1 cellular context compared by ENCODE assay signal in the genomic region with DNA sequence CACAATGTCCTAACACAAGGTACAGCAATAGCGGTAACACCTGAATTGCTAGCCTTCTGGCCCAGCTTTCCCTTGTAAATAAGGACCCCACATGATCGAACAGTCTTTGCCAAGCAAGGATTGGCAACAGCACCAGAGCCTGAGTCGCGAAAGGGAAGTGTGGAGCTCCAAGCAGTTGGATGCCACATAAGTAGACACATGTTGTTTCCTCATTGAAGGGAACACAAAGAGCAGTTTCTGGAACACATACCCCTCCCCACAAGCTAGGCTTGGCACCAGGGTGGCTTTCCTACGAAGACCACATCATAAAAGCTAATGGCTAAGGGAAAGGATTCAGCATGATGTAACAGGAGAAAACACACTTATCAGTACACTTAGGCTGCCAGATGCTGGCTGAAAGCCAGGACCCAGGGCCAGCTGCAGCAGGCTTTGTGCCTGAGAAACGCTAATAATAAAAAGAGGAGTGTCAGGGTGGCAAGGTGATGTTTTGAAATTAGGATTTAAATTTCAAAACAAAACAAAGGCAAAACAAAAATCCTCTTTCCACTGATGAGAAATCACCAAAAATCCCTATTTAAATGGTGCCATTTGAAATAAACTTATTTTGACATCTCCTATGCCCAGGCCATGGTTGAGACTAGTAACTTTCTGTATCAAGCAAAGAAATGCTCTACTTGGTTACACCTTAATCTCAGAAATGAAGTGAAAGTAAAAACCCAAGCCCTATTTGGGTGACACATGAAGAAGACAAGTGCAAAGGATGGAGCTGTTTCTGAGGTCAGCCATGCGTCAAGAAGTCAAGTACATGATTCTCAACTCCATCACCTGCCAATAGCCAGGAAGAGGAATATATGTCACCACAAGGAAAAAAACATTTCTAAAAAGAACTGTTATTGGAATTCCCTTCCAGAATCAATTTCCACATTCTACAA.
A peak's percentile ranks its signal among the peaks of the same experiment; 100 is the strongest.
TF ChIP-seq lines count a peak whose summit lies in the region.

No MANE protein-coding gene starts in this region.

TF ChIP-seq in K562, 482 proteins besides CTCF, POLR2A, EP300 and RAD21 (continues in another document):
- TF ChIP-seq TEAD1 (CRISPR knock-in tag; IDR thresholded peaks at IDR 0.05) (peak in 1 of 2 experiments; percentile 93; a peak in 3 of 4 replicates), ZNF57 (CRISPR knock-in tag; IDR thresholded peaks at IDR 0.05) (no peak), XRCC3 (IDR thresholded peaks at IDR 0.05) (no peak), PCBP1 (IDR thresholded peaks at IDR 0.05; ENCODE audit: low read depth, low read length, poor library complexity, severe bottlenecking) (no peak), PHB2 (IDR thresholded peaks at IDR 0.05; ENCODE audit: low read depth) (no peak), ZNF444 (CRISPR knock-in tag; IDR thresholded peaks at IDR 0.05) (no peak), ZNF780A (CRISPR knock-in tag; IDR thresholded peaks at IDR 0.05) (no peak), STAT5A (IDR thresholded peaks at IDR 0.05; ENCODE audit: borderline replicate concordance, low read length) (peak; percentile 76), NCOR1 (IDR thresholded peaks at IDR 0.05) (peak; percentile 82), EP400 (IDR thresholded peaks at IDR 0.05) (peak; percentile 85), SOX6 (IDR thresholded peaks at IDR 0.05) (peak; percentile 89), LARP7 (IDR thresholded peaks at IDR 0.05) (no peak), MYBL2 (IDR thresholded peaks at IDR 0.05; ENCODE audit: low read depth) (no peak), MYBL2 (CRISPR knock-in tag; IDR thresholded peaks at IDR 0.05; ENCODE audit: borderline replicate concordance) (no peak), ZNF121 (CRISPR knock-in tag; conservative IDR thresholded peaks at IDR 0.05) (no peak), ZNF224 (CRISPR knock-in tag; IDR thresholded peaks at IDR 0.05) (no peak), FOS (IDR thresholded peaks at IDR 0.05; ENCODE audit: extremely low read depth, insufficient read length) (no peak), EHMT2 (IDR thresholded peaks at IDR 0.05) (no peak), ARID2 (IDR thresholded peaks at IDR 0.05) (no peak), POLR3A (IDR thresholded peaks at IDR 0.05; ENCODE audit: borderline replicate concordance, extremely low read depth, insufficient read depth, insufficient read length) (no peak), POLR2AphosphoS5 (IDR thresholded peaks at IDR 0.05; ENCODE audit: control insufficient read depth, insufficient read depth, low read depth, low read length) (peak; percentile 91), ZNF311 (CRISPR knock-in tag; IDR thresholded peaks at IDR 0.05) (peak; percentile 77; the same call in 1 of the 2 replicates), HNRNPLL (IDR thresholded peaks at IDR 0.05; ENCODE audit: low read depth, low read length, poor library complexity, severe bottlenecking) (no peak), ZNF830 (CRISPR knock-in tag; IDR thresholded peaks at IDR 0.05) (no peak), HNRNPUL1 (IDR thresholded peaks at IDR 0.05; ENCODE audit: low read length) (no peak), RBM34 (IDR thresholded peaks at IDR 0.05; ENCODE audit: borderline replicate concordance, insufficient read depth, low read length) (no peak), MCM2 (IDR thresholded peaks at IDR 0.05; ENCODE audit: low read depth) (no peak), ZNF766 (CRISPR knock-in tag; conservative IDR thresholded peaks at IDR 0.05) (peak; percentile 97), KAT8 (IDR thresholded peaks at IDR 0.05; ENCODE audit: low read depth) (no peak), MCM3 (IDR thresholded peaks at IDR 0.05) (no peak)
- TF ChIP-seq, protein P1, sequence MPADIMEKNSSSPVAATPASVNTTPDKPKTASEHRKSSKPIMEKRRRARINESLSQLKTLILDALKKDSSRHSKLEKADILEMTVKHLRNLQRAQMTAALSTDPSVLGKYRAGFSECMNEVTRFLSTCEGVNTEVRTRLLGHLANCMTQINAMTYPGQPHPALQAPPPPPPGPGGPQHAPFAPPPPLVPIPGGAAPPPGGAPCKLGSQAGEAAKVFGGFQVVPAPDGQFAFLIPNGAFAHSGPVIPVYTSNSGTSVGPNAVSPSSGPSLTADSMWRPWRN (IDR thresholded peaks at IDR 0.05; ENCODE audit: low read depth) = peak; percentile 77
- TF ChIP-seq, protein P2, sequence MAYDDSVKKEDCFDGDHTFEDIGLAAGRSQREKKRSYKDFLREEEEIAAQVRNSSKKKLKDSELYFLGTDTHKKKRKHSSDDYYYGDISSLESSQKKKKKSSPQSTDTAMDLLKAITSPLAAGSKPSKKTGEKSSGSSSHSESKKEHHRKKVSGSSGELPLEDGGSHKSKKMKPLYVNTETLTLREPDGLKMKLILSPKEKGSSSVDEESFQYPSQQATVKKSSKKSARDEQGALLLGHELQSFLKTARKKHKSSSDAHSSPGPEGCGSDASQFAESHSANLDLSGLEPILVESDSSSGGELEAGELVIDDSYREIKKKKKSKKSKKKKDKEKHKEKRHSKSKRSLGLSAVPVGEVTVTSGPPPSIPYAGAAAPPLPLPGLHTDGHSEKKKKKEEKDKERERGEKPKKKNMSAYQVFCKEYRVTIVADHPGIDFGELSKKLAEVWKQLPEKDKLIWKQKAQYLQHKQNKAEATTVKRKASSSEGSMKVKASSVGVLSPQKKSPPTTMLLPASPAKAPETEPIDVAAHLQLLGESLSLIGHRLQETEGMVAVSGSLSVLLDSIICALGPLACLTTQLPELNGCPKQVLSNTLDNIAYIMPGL (CRISPR knock-in tag; IDR thresholded peaks at IDR 0.05) = no peak
- TF ChIP-seq, protein P3, sequence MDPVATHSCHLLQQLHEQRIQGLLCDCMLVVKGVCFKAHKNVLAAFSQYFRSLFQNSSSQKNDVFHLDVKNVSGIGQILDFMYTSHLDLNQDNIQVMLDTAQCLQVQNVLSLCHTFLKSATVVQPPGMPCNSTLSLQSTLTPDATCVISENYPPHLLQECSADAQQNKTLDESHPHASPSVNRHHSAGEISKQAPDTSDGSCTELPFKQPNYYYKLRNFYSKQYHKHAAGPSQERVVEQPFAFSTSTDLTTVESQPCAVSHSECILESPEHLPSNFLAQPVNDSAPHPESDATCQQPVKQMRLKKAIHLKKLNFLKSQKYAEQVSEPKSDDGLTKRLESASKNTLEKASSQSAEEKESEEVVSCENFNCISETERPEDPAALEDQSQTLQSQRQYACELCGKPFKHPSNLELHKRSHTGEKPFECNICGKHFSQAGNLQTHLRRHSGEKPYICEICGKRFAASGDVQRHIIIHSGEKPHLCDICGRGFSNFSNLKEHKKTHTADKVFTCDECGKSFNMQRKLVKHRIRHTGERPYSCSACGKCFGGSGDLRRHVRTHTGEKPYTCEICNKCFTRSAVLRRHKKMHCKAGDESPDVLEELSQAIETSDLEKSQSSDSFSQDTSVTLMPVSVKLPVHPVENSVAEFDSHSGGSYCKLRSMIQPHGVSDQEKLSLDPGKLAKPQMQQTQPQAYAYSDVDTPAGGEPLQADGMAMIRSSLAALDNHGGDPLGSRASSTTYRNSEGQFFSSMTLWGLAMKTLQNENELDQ (CRISPR knock-in tag; IDR thresholded peaks at IDR 0.05; ENCODE audit: borderline replicate concordance) = no peak
- TF ChIP-seq, protein P4, sequence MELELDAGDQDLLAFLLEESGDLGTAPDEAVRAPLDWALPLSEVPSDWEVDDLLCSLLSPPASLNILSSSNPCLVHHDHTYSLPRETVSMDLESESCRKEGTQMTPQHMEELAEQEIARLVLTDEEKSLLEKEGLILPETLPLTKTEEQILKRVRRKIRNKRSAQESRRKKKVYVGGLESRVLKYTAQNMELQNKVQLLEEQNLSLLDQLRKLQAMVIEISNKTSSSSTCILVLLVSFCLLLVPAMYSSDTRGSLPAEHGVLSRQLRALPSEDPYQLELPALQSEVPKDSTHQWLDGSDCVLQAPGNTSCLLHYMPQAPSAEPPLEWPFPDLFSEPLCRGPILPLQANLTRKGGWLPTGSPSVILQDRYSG (tag; conservative IDR thresholded peaks at IDR 0.05; ENCODE audit: low read depth) = peak; percentile 88
- TF ChIP-seq, protein P5, sequence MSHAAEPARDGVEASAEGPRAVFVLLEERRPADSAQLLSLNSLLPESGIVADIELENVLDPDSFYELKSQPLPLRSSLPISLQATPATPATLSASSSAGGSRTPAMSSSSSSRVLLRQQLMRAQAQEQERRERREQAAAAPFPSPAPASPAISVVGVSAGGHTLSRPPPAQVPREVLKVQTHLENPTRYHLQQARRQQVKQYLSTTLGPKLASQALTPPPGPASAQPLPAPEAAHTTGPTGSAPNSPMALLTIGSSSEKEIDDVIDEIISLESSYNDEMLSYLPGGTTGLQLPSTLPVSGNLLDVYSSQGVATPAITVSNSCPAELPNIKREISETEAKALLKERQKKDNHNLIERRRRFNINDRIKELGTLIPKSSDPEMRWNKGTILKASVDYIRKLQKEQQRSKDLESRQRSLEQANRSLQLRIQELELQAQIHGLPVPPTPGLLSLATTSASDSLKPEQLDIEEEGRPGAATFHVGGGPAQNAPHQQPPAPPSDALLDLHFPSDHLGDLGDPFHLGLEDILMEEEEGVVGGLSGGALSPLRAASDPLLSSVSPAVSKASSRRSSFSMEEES (CRISPR knock-in tag; IDR thresholded peaks at IDR 0.05) = no peak
- TF ChIP-seq, protein P6, sequence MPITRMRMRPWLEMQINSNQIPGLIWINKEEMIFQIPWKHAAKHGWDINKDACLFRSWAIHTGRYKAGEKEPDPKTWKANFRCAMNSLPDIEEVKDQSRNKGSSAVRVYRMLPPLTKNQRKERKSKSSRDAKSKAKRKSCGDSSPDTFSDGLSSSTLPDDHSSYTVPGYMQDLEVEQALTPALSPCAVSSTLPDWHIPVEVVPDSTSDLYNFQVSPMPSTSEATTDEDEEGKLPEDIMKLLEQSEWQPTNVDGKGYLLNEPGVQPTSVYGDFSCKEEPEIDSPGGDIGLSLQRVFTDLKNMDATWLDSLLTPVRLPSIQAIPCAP (CRISPR knock-in tag; IDR thresholded peaks at IDR 0.05; ENCODE audit: borderline replicate concordance) = no peak
- TF ChIP-seq, protein P7, sequence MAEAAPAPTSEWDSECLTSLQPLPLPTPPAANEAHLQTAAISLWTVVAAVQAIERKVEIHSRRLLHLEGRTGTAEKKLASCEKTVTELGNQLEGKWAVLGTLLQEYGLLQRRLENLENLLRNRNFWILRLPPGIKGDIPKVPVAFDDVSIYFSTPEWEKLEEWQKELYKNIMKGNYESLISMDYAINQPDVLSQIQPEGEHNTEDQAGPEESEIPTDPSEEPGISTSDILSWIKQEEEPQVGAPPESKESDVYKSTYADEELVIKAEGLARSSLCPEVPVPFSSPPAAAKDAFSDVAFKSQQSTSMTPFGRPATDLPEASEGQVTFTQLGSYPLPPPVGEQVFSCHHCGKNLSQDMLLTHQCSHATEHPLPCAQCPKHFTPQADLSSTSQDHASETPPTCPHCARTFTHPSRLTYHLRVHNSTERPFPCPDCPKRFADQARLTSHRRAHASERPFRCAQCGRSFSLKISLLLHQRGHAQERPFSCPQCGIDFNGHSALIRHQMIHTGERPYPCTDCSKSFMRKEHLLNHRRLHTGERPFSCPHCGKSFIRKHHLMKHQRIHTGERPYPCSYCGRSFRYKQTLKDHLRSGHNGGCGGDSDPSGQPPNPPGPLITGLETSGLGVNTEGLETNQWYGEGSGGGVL (CRISPR knock-in tag; IDR thresholded peaks at IDR 0.05) = peak; percentile 6; the same call in 1 of the 2 replicates
- TF ChIP-seq, protein P8, sequence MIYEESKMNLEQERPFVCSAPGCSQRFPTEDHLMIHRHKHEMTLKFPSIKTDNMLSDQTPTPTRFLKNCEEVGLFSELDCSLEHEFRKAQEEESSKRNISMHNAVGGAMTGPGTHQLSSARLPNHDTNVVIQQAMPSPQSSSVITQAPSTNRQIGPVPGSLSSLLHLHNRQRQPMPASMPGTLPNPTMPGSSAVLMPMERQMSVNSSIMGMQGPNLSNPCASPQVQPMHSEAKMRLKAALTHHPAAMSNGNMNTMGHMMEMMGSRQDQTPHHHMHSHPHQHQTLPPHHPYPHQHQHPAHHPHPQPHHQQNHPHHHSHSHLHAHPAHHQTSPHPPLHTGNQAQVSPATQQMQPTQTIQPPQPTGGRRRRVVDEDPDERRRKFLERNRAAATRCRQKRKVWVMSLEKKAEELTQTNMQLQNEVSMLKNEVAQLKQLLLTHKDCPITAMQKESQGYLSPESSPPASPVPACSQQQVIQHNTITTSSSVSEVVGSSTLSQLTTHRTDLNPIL (CRISPR knock-in tag; IDR thresholded peaks at IDR 0.05) = no peak
- TF ChIP-seq, protein P9, sequence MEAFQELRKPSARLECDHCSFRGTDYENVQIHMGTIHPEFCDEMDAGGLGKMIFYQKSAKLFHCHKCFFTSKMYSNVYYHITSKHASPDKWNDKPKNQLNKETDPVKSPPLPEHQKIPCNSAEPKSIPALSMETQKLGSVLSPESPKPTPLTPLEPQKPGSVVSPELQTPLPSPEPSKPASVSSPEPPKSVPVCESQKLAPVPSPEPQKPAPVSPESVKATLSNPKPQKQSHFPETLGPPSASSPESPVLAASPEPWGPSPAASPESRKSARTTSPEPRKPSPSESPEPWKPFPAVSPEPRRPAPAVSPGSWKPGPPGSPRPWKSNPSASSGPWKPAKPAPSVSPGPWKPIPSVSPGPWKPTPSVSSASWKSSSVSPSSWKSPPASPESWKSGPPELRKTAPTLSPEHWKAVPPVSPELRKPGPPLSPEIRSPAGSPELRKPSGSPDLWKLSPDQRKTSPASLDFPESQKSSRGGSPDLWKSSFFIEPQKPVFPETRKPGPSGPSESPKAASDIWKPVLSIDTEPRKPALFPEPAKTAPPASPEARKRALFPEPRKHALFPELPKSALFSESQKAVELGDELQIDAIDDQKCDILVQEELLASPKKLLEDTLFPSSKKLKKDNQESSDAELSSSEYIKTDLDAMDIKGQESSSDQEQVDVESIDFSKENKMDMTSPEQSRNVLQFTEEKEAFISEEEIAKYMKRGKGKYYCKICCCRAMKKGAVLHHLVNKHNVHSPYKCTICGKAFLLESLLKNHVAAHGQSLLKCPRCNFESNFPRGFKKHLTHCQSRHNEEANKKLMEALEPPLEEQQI (IDR thresholded peaks at IDR 0.05) = peak; percentile 63; the same call in 1 of the 2 replicates
- TF ChIP-seq, protein P10, sequence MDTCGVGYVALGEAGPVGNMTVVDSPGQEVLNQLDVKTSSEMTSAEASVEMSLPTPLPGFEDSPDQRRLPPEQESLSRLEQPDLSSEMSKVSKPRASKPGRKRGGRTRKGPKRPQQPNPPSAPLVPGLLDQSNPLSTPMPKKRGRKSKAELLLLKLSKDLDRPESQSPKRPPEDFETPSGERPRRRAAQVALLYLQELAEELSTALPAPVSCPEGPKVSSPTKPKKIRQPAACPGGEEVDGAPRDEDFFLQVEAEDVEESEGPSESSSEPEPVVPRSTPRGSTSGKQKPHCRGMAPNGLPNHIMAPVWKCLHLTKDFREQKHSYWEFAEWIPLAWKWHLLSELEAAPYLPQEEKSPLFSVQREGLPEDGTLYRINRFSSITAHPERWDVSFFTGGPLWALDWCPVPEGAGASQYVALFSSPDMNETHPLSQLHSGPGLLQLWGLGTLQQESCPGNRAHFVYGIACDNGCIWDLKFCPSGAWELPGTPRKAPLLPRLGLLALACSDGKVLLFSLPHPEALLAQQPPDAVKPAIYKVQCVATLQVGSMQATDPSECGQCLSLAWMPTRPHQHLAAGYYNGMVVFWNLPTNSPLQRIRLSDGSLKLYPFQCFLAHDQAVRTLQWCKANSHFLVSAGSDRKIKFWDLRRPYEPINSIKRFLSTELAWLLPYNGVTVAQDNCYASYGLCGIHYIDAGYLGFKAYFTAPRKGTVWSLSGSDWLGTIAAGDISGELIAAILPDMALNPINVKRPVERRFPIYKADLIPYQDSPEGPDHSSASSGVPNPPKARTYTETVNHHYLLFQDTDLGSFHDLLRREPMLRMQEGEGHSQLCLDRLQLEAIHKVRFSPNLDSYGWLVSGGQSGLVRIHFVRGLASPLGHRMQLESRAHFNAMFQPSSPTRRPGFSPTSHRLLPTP (IDR thresholded peaks at IDR 0.05; ENCODE audit: borderline replicate concordance, extremely low read depth, insufficient read length) = no peak
